In the genomic region with DNA sequence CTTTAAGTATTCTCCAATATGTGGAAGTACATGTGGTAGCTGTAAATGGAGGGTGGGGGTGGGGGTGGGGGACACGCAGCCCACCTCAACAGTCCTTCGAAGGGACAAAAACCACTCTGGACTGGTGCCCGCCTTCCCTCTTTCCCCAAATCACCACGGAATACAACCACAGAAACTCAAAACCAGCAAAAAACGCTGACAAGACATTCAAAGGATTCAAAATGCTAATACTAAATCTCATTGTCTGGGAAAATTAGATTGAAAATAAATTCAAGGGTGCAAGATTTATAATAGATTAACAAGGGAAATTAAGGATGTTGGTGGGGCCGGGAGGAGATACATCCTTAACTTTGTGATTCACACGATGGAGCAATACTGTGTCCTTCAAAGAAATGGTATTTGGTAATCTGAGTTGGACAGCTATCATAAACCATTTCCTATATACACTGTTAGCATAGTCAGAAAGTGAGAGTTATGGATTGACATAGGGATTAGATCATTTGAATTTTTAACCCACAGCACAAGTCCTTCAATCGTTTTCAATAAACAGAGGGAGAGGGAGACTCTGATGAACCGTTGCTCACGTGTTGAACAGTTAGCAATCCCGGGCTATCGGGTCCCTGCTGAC, we compare ENCODE assay signal across 1 cellular context.
TF ChIP-seq lines count a peak whose summit lies in the region.

No MANE protein-coding gene starts in this region.

TF ChIP-seq in K562, 482 proteins besides CTCF, POLR2A, EP300 and RAD21 (continued from another document and continues in another):
- TF ChIP-seq, protein P1, sequence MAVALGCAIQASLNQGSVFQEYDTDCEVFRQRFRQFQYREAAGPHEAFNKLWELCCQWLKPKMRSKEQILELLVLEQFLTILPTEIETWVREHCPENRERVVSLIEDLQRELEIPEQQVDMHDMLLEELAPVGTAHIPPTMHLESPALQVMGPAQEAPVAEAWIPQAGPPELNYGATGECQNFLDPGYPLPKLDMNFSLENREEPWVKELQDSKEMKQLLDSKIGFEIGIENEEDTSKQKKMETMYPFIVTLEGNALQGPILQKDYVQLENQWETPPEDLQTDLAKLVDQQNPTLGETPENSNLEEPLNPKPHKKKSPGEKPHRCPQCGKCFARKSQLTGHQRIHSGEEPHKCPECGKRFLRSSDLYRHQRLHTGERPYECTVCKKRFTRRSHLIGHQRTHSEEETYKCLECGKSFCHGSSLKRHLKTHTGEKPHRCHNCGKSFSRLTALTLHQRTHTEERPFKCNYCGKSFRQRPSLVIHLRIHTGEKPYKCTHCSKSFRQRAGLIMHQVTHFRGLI (CRISPR knock-in tag; IDR thresholded peaks at IDR 0.05), result no peak
- no peak for TF ChIP-seq RBM22 (IDR thresholded peaks at IDR 0.05; ENCODE audit: low read depth, low read length, poor library complexity, severe bottlenecking)
- TF ChIP-seq, protein P2, sequence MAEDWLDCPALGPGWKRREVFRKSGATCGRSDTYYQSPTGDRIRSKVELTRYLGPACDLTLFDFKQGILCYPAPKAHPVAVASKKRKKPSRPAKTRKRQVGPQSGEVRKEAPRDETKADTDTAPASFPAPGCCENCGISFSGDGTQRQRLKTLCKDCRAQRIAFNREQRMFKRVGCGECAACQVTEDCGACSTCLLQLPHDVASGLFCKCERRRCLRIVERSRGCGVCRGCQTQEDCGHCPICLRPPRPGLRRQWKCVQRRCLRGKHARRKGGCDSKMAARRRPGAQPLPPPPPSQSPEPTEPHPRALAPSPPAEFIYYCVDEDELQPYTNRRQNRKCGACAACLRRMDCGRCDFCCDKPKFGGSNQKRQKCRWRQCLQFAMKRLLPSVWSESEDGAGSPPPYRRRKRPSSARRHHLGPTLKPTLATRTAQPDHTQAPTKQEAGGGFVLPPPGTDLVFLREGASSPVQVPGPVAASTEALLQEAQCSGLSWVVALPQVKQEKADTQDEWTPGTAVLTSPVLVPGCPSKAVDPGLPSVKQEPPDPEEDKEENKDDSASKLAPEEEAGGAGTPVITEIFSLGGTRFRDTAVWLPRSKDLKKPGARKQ (CRISPR knock-in tag; IDR thresholded peaks at IDR 0.05), result no peak
- no peak for TF ChIP-seq MXI1 (IDR thresholded peaks at IDR 0.05; ENCODE audit: low read depth, low read length)
- TF ChIP-seq, protein P3, sequence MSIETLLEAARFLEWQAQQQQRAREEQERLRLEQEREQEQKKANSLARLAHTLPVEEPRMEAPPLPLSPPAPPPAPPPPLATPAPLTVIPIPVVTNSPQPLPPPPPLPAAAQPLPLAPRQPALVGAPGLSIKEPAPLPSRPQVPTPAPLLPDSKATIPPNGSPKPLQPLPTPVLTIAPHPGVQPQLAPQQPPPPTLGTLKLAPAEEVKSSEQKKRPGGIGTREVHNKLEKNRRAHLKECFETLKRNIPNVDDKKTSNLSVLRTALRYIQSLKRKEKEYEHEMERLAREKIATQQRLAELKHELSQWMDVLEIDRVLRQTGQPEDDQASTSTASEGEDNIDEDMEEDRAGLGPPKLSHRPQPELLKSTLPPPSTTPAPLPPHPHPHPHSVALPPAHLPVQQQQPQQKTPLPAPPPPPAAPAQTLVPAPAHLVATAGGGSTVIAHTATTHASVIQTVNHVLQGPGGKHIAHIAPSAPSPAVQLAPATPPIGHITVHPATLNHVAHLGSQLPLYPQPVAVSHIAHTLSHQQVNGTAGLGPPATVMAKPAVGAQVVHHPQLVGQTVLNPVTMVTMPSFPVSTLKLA (conservative IDR thresholded peaks at IDR 0.05), result no peak
- TF ChIP-seq CAMTA2 (CRISPR knock-in tag; conservative IDR thresholded peaks at IDR 0.05), result no peak
- TF ChIP-seq, protein P4, sequence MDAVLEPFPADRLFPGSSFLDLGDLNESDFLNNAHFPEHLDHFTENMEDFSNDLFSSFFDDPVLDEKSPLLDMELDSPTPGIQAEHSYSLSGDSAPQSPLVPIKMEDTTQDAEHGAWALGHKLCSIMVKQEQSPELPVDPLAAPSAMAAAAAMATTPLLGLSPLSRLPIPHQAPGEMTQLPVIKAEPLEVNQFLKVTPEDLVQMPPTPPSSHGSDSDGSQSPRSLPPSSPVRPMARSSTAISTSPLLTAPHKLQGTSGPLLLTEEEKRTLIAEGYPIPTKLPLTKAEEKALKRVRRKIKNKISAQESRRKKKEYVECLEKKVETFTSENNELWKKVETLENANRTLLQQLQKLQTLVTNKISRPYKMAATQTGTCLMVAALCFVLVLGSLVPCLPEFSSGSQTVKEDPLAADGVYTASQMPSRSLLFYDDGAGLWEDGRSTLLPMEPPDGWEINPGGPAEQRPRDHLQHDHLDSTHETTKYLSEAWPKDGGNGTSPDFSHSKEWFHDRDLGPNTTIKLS (IDR thresholded peaks at IDR 0.05; ENCODE audit: borderline replicate concordance, low read depth), result no peak
- no peak for TF ChIP-seq JUNB (CRISPR knock-in tag; conservative IDR thresholded peaks at IDR 0.05)
- TF ChIP-seq, protein P5, sequence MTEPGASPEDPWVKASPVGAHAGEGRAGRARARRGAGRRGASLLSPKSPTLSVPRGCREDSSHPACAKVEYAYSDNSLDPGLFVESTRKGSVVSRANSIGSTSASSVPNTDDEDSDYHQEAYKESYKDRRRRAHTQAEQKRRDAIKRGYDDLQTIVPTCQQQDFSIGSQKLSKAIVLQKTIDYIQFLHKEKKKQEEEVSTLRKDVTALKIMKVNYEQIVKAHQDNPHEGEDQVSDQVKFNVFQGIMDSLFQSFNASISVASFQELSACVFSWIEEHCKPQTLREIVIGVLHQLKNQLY (CRISPR knock-in tag; conservative IDR thresholded peaks at IDR 0.05), result no peak
- TF ChIP-seq STAG1 (CRISPR knock-in tag; IDR thresholded peaks at IDR 0.05; ENCODE audit: borderline replicate concordance), result no peak
- peak; percentile 98 for TF ChIP-seq ZNF316 (IDR thresholded peaks at IDR 0.05)
- TF ChIP-seq MAFK (IDR thresholded peaks at IDR 0.05; ENCODE audit: low read length), result peak; percentile 79
- TF ChIP-seq, protein P6, sequence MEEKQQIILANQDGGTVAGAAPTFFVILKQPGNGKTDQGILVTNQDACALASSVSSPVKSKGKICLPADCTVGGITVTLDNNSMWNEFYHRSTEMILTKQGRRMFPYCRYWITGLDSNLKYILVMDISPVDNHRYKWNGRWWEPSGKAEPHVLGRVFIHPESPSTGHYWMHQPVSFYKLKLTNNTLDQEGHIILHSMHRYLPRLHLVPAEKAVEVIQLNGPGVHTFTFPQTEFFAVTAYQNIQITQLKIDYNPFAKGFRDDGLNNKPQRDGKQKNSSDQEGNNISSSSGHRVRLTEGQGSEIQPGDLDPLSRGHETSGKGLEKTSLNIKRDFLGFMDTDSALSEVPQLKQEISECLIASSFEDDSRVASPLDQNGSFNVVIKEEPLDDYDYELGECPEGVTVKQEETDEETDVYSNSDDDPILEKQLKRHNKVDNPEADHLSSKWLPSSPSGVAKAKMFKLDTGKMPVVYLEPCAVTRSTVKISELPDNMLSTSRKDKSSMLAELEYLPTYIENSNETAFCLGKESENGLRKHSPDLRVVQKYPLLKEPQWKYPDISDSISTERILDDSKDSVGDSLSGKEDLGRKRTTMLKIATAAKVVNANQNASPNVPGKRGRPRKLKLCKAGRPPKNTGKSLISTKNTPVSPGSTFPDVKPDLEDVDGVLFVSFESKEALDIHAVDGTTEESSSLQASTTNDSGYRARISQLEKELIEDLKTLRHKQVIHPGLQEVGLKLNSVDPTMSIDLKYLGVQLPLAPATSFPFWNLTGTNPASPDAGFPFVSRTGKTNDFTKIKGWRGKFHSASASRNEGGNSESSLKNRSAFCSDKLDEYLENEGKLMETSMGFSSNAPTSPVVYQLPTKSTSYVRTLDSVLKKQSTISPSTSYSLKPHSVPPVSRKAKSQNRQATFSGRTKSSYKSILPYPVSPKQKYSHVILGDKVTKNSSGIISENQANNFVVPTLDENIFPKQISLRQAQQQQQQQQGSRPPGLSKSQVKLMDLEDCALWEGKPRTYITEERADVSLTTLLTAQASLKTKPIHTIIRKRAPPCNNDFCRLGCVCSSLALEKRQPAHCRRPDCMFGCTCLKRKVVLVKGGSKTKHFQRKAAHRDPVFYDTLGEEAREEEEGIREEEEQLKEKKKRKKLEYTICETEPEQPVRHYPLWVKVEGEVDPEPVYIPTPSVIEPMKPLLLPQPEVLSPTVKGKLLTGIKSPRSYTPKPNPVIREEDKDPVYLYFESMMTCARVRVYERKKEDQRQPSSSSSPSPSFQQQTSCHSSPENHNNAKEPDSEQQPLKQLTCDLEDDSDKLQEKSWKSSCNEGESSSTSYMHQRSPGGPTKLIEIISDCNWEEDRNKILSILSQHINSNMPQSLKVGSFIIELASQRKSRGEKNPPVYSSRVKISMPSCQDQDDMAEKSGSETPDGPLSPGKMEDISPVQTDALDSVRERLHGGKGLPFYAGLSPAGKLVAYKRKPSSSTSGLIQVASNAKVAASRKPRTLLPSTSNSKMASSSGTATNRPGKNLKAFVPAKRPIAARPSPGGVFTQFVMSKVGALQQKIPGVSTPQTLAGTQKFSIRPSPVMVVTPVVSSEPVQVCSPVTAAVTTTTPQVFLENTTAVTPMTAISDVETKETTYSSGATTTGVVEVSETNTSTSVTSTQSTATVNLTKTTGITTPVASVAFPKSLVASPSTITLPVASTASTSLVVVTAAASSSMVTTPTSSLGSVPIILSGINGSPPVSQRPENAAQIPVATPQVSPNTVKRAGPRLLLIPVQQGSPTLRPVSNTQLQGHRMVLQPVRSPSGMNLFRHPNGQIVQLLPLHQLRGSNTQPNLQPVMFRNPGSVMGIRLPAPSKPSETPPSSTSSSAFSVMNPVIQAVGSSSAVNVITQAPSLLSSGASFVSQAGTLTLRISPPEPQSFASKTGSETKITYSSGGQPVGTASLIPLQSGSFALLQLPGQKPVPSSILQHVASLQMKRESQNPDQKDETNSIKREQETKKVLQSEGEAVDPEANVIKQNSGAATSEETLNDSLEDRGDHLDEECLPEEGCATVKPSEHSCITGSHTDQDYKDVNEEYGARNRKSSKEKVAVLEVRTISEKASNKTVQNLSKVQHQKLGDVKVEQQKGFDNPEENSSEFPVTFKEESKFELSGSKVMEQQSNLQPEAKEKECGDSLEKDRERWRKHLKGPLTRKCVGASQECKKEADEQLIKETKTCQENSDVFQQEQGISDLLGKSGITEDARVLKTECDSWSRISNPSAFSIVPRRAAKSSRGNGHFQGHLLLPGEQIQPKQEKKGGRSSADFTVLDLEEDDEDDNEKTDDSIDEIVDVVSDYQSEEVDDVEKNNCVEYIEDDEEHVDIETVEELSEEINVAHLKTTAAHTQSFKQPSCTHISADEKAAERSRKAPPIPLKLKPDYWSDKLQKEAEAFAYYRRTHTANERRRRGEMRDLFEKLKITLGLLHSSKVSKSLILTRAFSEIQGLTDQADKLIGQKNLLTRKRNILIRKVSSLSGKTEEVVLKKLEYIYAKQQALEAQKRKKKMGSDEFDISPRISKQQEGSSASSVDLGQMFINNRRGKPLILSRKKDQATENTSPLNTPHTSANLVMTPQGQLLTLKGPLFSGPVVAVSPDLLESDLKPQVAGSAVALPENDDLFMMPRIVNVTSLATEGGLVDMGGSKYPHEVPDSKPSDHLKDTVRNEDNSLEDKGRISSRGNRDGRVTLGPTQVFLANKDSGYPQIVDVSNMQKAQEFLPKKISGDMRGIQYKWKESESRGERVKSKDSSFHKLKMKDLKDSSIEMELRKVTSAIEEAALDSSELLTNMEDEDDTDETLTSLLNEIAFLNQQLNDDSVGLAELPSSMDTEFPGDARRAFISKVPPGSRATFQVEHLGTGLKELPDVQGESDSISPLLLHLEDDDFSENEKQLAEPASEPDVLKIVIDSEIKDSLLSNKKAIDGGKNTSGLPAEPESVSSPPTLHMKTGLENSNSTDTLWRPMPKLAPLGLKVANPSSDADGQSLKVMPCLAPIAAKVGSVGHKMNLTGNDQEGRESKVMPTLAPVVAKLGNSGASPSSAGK (IDR thresholded peaks at IDR 0.05), result peak; percentile 24
- TF ChIP-seq, protein P7, sequence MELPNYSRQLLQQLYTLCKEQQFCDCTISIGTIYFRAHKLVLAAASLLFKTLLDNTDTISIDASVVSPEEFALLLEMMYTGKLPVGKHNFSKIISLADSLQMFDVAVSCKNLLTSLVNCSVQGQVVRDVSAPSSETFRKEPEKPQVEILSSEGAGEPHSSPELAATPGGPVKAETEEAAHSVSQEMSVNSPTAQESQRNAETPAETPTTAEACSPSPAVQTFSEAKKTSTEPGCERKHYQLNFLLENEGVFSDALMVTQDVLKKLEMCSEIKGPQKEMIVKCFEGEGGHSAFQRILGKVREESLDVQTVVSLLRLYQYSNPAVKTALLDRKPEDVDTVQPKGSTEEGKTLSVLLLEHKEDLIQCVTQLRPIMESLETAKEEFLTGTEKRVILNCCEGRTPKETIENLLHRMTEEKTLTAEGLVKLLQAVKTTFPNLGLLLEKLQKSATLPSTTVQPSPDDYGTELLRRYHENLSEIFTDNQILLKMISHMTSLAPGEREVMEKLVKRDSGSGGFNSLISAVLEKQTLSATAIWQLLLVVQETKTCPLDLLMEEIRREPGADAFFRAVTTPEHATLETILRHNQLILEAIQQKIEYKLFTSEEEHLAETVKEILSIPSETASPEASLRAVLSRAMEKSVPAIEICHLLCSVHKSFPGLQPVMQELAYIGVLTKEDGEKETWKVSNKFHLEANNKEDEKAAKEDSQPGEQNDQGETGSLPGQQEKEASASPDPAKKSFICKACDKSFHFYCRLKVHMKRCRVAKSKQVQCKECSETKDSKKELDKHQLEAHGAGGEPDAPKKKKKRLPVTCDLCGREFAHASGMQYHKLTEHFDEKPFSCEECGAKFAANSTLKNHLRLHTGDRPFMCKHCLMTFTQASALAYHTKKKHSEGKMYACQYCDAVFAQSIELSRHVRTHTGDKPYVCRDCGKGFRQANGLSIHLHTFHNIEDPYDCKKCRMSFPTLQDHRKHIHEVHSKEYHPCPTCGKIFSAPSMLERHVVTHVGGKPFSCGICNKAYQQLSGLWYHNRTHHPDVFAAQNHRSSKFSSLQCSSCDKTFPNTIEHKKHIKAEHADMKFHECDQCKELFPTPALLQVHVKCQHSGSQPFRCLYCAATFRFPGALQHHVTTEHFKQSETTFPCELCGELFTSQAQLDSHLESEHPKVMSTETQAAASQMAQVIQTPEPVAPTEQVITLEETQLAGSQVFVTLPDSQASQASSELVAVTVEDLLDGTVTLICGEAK (IDR thresholded peaks at IDR 0.05), result no peak
- TF ChIP-seq, protein P7 (CRISPR knock-in tag; IDR thresholded peaks at IDR 0.05), result no peak
- no peak for TF ChIP-seq MTA1 (IDR thresholded peaks at IDR 0.05; ENCODE audit: borderline replicate concordance)
